8 cellular contexts compared by ENCODE assay signal in genomic region chr9:35490910-35491465, GRCh38. TPM values are rescaled to one million over a fixed set of nuclear protein-coding genes. Genes with fewer than 3 reads are reported as not detected.
A peak's percentile ranks its signal among the peaks of the same experiment; 100 is the strongest.
DNase-seq lines count a peak whose midpoint lies in the region; ATAC-seq and TF ChIP-seq lines count a peak whose summit lies in the region.

No MANE protein-coding gene starts in this region.

- peaks cover 3% of the 10 kb centered on the region for H3K4me1 ChIP-seq in IMR-90 (ENCODE audit: control insufficient read depth, insufficient read depth, low read length)
- H3K4me1 ChIP-seq in iPS-18a (ENCODE audit: control insufficient read depth, low read depth, low read length) = peaks cover 8% of the 10 kb centered on the region
- H3K4me1 ChIP-seq in smooth muscle cell (ENCODE audit: low read depth) = no peaks in the 10 kb centered on the region

- peak overlapping the region; percentile 96 for H3K27ac ChIP-seq in IMR-90 (ENCODE audit: insufficient read depth, low read length)
- H3K27ac ChIP-seq in iPS-18a (ENCODE audit: low read length) = no peak overlapping the region
- H3K27ac ChIP-seq in smooth muscle cell (ENCODE audit: low read depth) = peak overlapping the region; percentile 97

- no peaks in the 10 kb centered on the region for H3K27me3 ChIP-seq in IMR-90 (ENCODE audit: control insufficient read depth, insufficient read depth, low read length)
- H3K27me3 ChIP-seq in iPS-18a (ENCODE audit: control insufficient read depth, insufficient read depth, low read length) = peaks cover 8% of the 10 kb centered on the region
- no peaks in the 10 kb centered on the region for H3K27me3 ChIP-seq in smooth muscle cell (ENCODE audit: low read depth)

- peaks cover 0 to 39% of the 10 kb centered on the region in 2 experiments; a peak in 3 of 4 replicates for H3K79me1 ChIP-seq in IMR-90 (ENCODE audit: low read depth in 1 of 2, low read length in 2 of 2)

- peaks cover 59% of the 10 kb centered on the region for H3K79me2 ChIP-seq in smooth muscle cell (ENCODE audit: low read depth)

- no peak for TF ChIP-seq RAD21 in IMR-90 (IDR thresholded peaks at IDR 0.05; ENCODE audit: low read length)

- H3K4me3 ChIP-seq in IMR-90 (ENCODE audit: insufficient read depth, low read depth, low read length) = peak overlapping the region; percentile 89
- H3K4me3 ChIP-seq in iPS-18a (ENCODE audit: low read length) = peak overlapping the region; percentile 91
- H3K4me3 ChIP-seq in smooth muscle cell = peak overlapping the region; percentile 81

- dilution Hi-C loops in IMR-90 (cut with HindIII; ENCODE audit: low sequenced_read_pairs, unreplicated experiment) = no loop called here

- H3K9me1 ChIP-seq in IMR-90 (ENCODE audit: insufficient read depth, low read length) = no peaks in the 10 kb centered on the region

- peak overlapping the region; percentile 2; the same call in 1 of the 2 replicates for H2BK20ac ChIP-seq in IMR-90 (ENCODE audit: low read depth, low read length)

- peak overlapping the region; percentile 74 for H3K23ac ChIP-seq in IMR-90 (ENCODE audit: low read depth, low read length)

- POLR2A ChIA-PET in IMR-90 (lab: Charles Lee; ENCODE audit: unreplicated experiment) = no interaction called here

- TF ChIP-seq CTCF in IMR-90 (conservative IDR thresholded peaks at IDR 0.05; ENCODE audit: low read depth, low read length) = no peak
- TF ChIP-seq CTCF in smooth muscle cell (IDR thresholded peaks at IDR 0.05; ENCODE audit: borderline replicate concordance, insufficient read depth, poor library complexity, severe bottlenecking) = no peak

- peak overlapping the region; percentile 73 for H3K14ac ChIP-seq in IMR-90 (replicated peaks; ENCODE audit: low read depth, low read length)

- H3K9me3 ChIP-seq in IMR-90 (ENCODE audit: control insufficient read depth, insufficient read depth, low read length) (no peaks in the 10 kb centered on the region), iPS-18a (ENCODE audit: control insufficient read depth, low read depth, low read length) (no peaks in the 10 kb centered on the region), smooth muscle cell (replicated peaks; ENCODE audit: low read depth) (no peaks in the 10 kb centered on the region)

- no TSS peak for BruUV-seq in IMR-90 (replicated peaks; lab: Mats Ljungman, UMichigan)

- H3K9ac ChIP-seq in IMR-90 (ENCODE audit: low read depth, low read length) (peak overlapping the region; percentile 88), iPS-18a (ENCODE audit: low read length) (peak overlapping the region; percentile 85), smooth muscle cell (ENCODE audit: low read depth) (peak overlapping the region; percentile 86)

- H2AFZ ChIP-seq in IMR-90 (replicated peaks; ENCODE audit: low read length, poor library complexity) (peak overlapping the region; percentile 92), smooth muscle cell (ENCODE audit: low read depth) (peak overlapping the region; percentile 93)

- peak overlapping the region; percentile 79 for H3K56ac ChIP-seq in IMR-90 (ENCODE audit: extremely low read depth, insufficient read depth, low read length)

- no peak overlapping the region for H3K27ac Mint-ChIP-seq in activated naive CD8-positive, alpha-beta T cell treated with anti-CD3 and anti-CD28 coated beads, Interleukin-2, amount 50 U/mL, for 24 hours

- in situ Hi-C loops in IMR-90 (cut with MboI; ENCODE audit: low sequenced_read_pairs) = loop anchor here (5.0 kb wide), 1 partner anchor 61 kb away; no protein-coding TSS in a partner anchor

- H2BK5ac ChIP-seq in IMR-90 (ENCODE audit: low read depth, low read length, poor library complexity, severe bottlenecking) = peak overlapping the region; percentile 91

- peaks cover 7% of the 10 kb centered on the region for H3K9me3 Mint-ChIP-seq in activated naive CD8-positive, alpha-beta T cell treated with anti-CD3 and anti-CD28 coated beads, Interleukin-2, amount 50 U/mL, for 24 hours

- peak overlapping the region; percentile 94 for H3K4me2 ChIP-seq in IMR-90 (ENCODE audit: low read depth, low read length)
- peak overlapping the region; percentile 95 for H3K4me2 ChIP-seq in smooth muscle cell

- peaks cover 3% of the 10 kb centered on the region for H3K36me3 Mint-ChIP-seq in activated naive CD8-positive, alpha-beta T cell treated with anti-CD3 and anti-CD28 coated beads, Interleukin-2, amount 50 U/mL, for 24 hours (ENCODE audit: low read depth)

- peak overlapping the region; percentile 95 for H3K4ac ChIP-seq in IMR-90 (ENCODE audit: low read depth, low read length)

- peak overlapping the region; percentile 68; the same call in 1 of the 2 replicates for H2BK120ac ChIP-seq in IMR-90 (ENCODE audit: low read depth, low read length)

- peaks cover 32% of the 10 kb centered on the region for H3K27me3 Mint-ChIP-seq in activated naive CD8-positive, alpha-beta T cell treated with anti-CD3 and anti-CD28 coated beads, Interleukin-2, amount 50 U/mL, for 24 hours

- peak overlapping the region; percentile 68; the same call in 1 of the 2 replicates for H4K5ac ChIP-seq in IMR-90 (ENCODE audit: low read depth, low read length)

- peaks cover 28% of the 10 kb centered on the region for H3F3A ChIP-seq in smooth muscle cell (ENCODE audit: low read depth)

- H3K36me3 ChIP-seq in IMR-90 (ENCODE audit: control insufficient read depth, insufficient read depth, low read length) = peaks cover under 1% of the 10 kb centered on the region
- no peaks in the 10 kb centered on the region for H3K36me3 ChIP-seq in iPS-18a (ENCODE audit: control insufficient read depth, low read depth, low read length)
- no peaks in the 10 kb centered on the region for H3K36me3 ChIP-seq in smooth muscle cell (ENCODE audit: low read depth)

- peak overlapping the region; percentile 78 for H3K4me3 Mint-ChIP-seq in activated naive CD8-positive, alpha-beta T cell treated with anti-CD3 and anti-CD28 coated beads, Interleukin-2, amount 50 U/mL, for 24 hours

- no peak for ATAC-seq in IMR-90 (ENCODE audit: low read depth)
- no peak for ATAC-seq in activated naive CD8-positive, alpha-beta T cell treated with anti-CD3 and anti-CD28 coated beads, Interleukin-2, amount 50 U/mL, for 24 hours

- CTCF ChIA-PET in IMR-90 (lab: Yijun Ruan, JAX) = interaction anchor here (1.0 kb wide), 1 partner anchor 63 kb away, joined by 4 read pairs; no protein-coding TSS in a partner anchor

- peak overlapping the region; percentile 50 to 91 for H4K8ac ChIP-seq in IMR-90 (ENCODE audit: low read depth in 2 of 2, low read length in 2 of 2)

- H2BK15ac ChIP-seq in IMR-90 (ENCODE audit: low read depth, low read length) = peak overlapping the region; percentile 89; the same call in 1 of the 3 replicates

- peak overlapping the region; percentile 97 for H2AK5ac ChIP-seq in IMR-90 (ENCODE audit: low read depth, low read length)

- H3K18ac ChIP-seq in IMR-90 (ENCODE audit: low read depth, low read length) = peak overlapping the region; percentile 45

- intact Hi-C loops in IMR-90 (cut with micrococcal nuclease) = loop anchor here (2.0 kb wide), 1 partner anchor 20 kb away; no protein-coding TSS in a partner anchor

- H4K20me1 ChIP-seq in IMR-90 (ENCODE audit: insufficient read depth, low read length) (peaks cover 9% of the 10 kb centered on the region), smooth muscle cell (ENCODE audit: low read depth) (peaks cover 49% of the 10 kb centered on the region)

- 0 out of 2 replicates have a peak, but pooled peaks have one; percentile 13 for TF ChIP-seq POLR2A in IMR-90 (IDR thresholded peaks at IDR 0.05; ENCODE audit: low read depth, low read length)

- 70% methylated on average over 5 of the region's 12 CpGs; no CpG with 5 or more reads in 1 of the 2 experiments for WGBS in IMR-90 (ENCODE audit: extremely low coverage in 2 of 2, insufficient read length in 1 of 2), 2 experiments
- 30% methylated on average over 12 of the region's 12 CpGs for WGBS in smooth muscle cell (ENCODE audit: low lambda C conversion rate)

- DNase-seq in IMR-90 = peak; percentile 59
- no peak for DNase-seq in activated naive CD8-positive, alpha-beta T cell treated with anti-CD3 and anti-CD28 coated beads, Interleukin-2, amount 50 U/mL, for 24 hours
- no peak for DNase-seq in smooth muscle cell (lab: John Stamatoyannopoulos, UW; ENCODE audit: unreplicated experiment)
- DNase-seq in stimulated activated naive CD4-positive, alpha-beta T cell (lab: John Stamatoyannopoulos, UW) = no peak
- no peak for DNase-seq in middle frontal gyrus (ENCODE audit: extremely low spot score, low spot score)
- no peak for DNase-seq in NCI-H446 treated with DMSO at 0.1 percent for 48 hours (lab: John Stamatoyannopoulos, UW)
- DNase-seq in NCI-H2227 treated with DMSO at 0.1 percent for 48 hours (lab: John Stamatoyannopoulos, UW) = no peak

- peak overlapping the region; percentile 91 for H2AK9ac ChIP-seq in IMR-90 (replicated peaks; ENCODE audit: low read depth, low read length, poor library complexity)

- peaks cover 37% of the 10 kb centered on the region for H3K4me1 Mint-ChIP-seq in activated naive CD8-positive, alpha-beta T cell treated with anti-CD3 and anti-CD28 coated beads, Interleukin-2, amount 50 U/mL, for 24 hours

- H4K91ac ChIP-seq in IMR-90 (ENCODE audit: insufficient read depth, low read depth, low read length) = peak overlapping the region; percentile 92

TF ChIP-seq in IMR-90, 13 proteins besides CTCF, POLR2A, EP300 and RAD21:
- TF ChIP-seq MXI1 (IDR thresholded peaks at IDR 0.05; ENCODE audit: borderline replicate concordance, low read depth, low read length) (0 out of 2 replicates have a peak, but pooled peaks have one; percentile 26), USF2 (IDR thresholded peaks at IDR 0.05; ENCODE audit: low read depth, low read length) (no peak)

RNA-seq across cellular contexts. Expression of gene RUSC2, which starts 1.1 kb away (rescaled TPM):
- total RNA-seq in IMR-90 (2012; rRNA removed) = 17.4 and 18.3 TPM in 2 replicates
- polyA plus RNA-seq in IMR-90 (2012; rRNA removed) = 35.4 and 42.8 TPM in 2 replicates
- polyA plus RNA-seq in IMR-90 (2012; cell fraction: cytosol; rRNA removed) = 16.0 and 32.6 TPM in 2 replicates
- polyA plus RNA-seq in IMR-90 (2012; cell fraction: nucleus; rRNA removed; ENCODE audit: low replicate concordance) = 90.1 and 162 TPM in 2 replicates
- 16.5 and 18.1 TPM in 2 replicates for total RNA-seq in smooth muscle cell
- polyA plus RNA-seq in smooth muscle cell = 21.8 and 29.5 TPM in 2 replicates
